ENCODE assay signal across 1 cellular context in genomic region chr11:1309498-1310314, GRCh38.
TF ChIP-seq lines count a peak whose summit lies in the region.

TSS of gene TOLLIP (minus strand) at chr11:1309632. CDS start at chr11:1309498, 134 bp downstream.

TF ChIP-seq in GM12878, 131 proteins besides CTCF, POLR2A, EP300 and RAD21 (continued from another document and continues in another):
- TF ChIP-seq USF2 (IDR thresholded peaks at IDR 0.05; ENCODE audit: borderline replicate concordance, low read depth, low read length) (no peak), NFXL1 (IDR thresholded peaks at IDR 0.05; ENCODE audit: borderline replicate concordance) (0 out of 2 replicates have a peak, but pooled peaks have one; percentile 30), POLR2AphosphoS5 (IDR thresholded peaks at IDR 0.05; ENCODE audit: low read length) (peak; percentile 79), CREB1 (IDR thresholded peaks at IDR 0.05; ENCODE audit: low read depth) (peak; percentile 48; the same call in 1 of the 2 replicates), IRF5 (IDR thresholded peaks at IDR 0.05; ENCODE audit: borderline replicate concordance) (no peak), NBN (IDR thresholded peaks at IDR 0.05) (peak; percentile 65; the same call in 1 of the 2 replicates), SMAD1 (IDR thresholded peaks at IDR 0.05; ENCODE audit: low read depth, partially characterized antibody) (no peak), SP1 (IDR thresholded peaks at IDR 0.05; ENCODE audit: low read depth, low read length) (peak; percentile 35), MTA2 (IDR thresholded peaks at IDR 0.05; ENCODE audit: low read depth) (no peak), IKZF1 (conservative IDR thresholded peaks at IDR 0.05) (peak; percentile 100), STAT3 (IDR thresholded peaks at IDR 0.05; ENCODE audit: low read depth, low read length) (no peak), KLF5 (IDR thresholded peaks at IDR 0.05; ENCODE audit: partially characterized antibody) (no peak), YY1 (IDR thresholded peaks at IDR 0.05; ENCODE audit: low read depth, low read length) (peak; percentile 93), TCF12 (IDR thresholded peaks at IDR 0.05; ENCODE audit: low read depth, low read length) (0 out of 2 replicates have a peak, but pooled peaks have one; percentile 11), NR2F1 (conservative IDR thresholded peaks at IDR 0.05) (peak; percentile 98), LARP7 (IDR thresholded peaks at IDR 0.05) (peak; percentile 32; the same call in 1 of the 2 replicates), GATAD2B (conservative IDR thresholded peaks at IDR 0.05; ENCODE audit: low read depth) (peak; percentile 21; the same call in 1 of the 2 replicates), USF1 (IDR thresholded peaks at IDR 0.05; ENCODE audit: borderline replicate concordance, extremely low read length, insufficient read depth, low read depth, low read length) (peak; percentile 82), HDAC6 (IDR thresholded peaks at IDR 0.05; ENCODE audit: unreplicated experiment) (no peak), SUZ12 (IDR thresholded peaks at IDR 0.05; ENCODE audit: unreplicated experiment) (no peak), SMC3 (IDR thresholded peaks at IDR 0.05; ENCODE audit: borderline replicate concordance, low read length) (0 out of 2 replicates have a peak, but pooled peaks have one; percentile 14), TCF3 (IDR thresholded peaks at IDR 0.05; ENCODE audit: borderline replicate concordance, insufficient read depth, low read depth, low read length) (0 out of 2 replicates have a peak, but pooled peaks have one; percentile 22), CHD1 (IDR thresholded peaks at IDR 0.05; ENCODE audit: low read depth, low read length) (no peak), POLR2AphosphoS2 (IDR thresholded peaks at IDR 0.05; ENCODE audit: low read depth, low read length) (peak; percentile 73), ZNF592 (IDR thresholded peaks at IDR 0.05) (0 out of 2 replicates have a peak, but pooled peaks have one; percentile 45), ZNF217 (IDR thresholded peaks at IDR 0.05) (0 out of 2 replicates have a peak, but pooled peaks have one; percentile 23), TAF1 (IDR thresholded peaks at IDR 0.05; ENCODE audit: borderline replicate concordance, low read depth, low read length) (peak; percentile 61; the same call in 1 of the 2 replicates), EZH2 (IDR thresholded peaks at IDR 0.05; ENCODE audit: borderline replicate concordance, control insufficient read depth, low read depth, low read length) (no peak), RELA (IDR thresholded peaks at IDR 0.05; ENCODE audit: borderline replicate concordance, partially characterized antibody) (no peak), HDGF (IDR thresholded peaks at IDR 0.05) (peak; percentile 84), MAX (IDR thresholded peaks at IDR 0.05; ENCODE audit: low read depth, low read length) (peak; percentile 79), ZNF384 (IDR thresholded peaks at IDR 0.05; ENCODE audit: borderline replicate concordance, low read depth, low read length) (no peak), PAX5 (IDR thresholded peaks at IDR 0.05; ENCODE audit: borderline replicate concordance, low read depth, low read length) (peak; percentile 6; the same call in 1 of the 2 replicates), ZNF687 (IDR thresholded peaks at IDR 0.05) (peak; percentile 99), SKIL (IDR thresholded peaks at IDR 0.05; ENCODE audit: low read depth, poor library complexity, severe bottlenecking) (no peak), BHLHE40 (IDR thresholded peaks at IDR 0.05; ENCODE audit: borderline replicate concordance in 1 of 2, low read depth in 2 of 2, low read length in 1 of 2) (peak in 1 of 2 experiments; percentile 77; a peak in 1 of 4 replicates), POU2F2 (IDR thresholded peaks at IDR 0.05; ENCODE audit: borderline replicate concordance, low read depth, low read length) (peak; percentile 44; the same call in 1 of the 3 replicates), MXI1 (IDR thresholded peaks at IDR 0.05; ENCODE audit: low read depth, low read length) (0 out of 2 replicates have a peak, but pooled peaks have one; percentile 64), E2F8 (IDR thresholded peaks at IDR 0.05; ENCODE audit: low read depth, partially characterized antibody) (no peak), NKRF (conservative IDR thresholded peaks at IDR 0.05) (no peak; the same call in none of the 2 replicates), MEF2B (IDR thresholded peaks at IDR 0.05; ENCODE audit: partially characterized antibody, poor library complexity, severe bottlenecking) (peak; percentile 45), NR2C1 (IDR thresholded peaks at IDR 0.05) (peak; percentile 50), TBL1XR1 (IDR thresholded peaks at IDR 0.05; ENCODE audit: low read depth, low read length) (0 out of 2 replicates have a peak, but pooled peaks have one; percentile 17)
